8 cellular contexts compared by ENCODE assay signal in the genomic region with DNA sequence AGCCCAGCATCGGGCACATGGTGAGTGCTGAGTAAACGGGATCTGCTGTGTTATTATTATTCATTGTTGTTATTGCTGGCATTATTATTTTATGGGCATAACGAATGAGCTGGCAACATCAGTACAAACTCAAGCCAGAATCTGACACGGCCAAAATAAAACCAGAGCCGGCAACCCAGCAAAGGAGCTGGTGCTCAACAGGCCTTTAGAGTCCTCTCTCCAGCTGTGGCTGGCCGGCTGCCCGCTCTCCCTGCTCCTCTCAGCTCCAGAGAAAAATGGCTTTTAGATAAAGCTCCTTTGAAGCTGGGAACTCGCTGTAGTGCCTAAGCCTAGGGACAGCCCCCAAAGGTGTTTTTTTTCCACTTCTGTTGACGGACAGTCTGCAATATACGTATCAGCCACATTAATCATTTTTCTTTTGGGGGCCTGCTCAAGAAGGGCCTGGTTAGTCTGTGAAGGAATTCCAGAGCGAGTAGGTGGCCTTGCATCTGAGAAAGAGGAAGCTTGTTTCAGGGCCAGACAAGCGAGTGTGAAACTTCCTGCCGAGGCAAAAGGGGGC.
DNase-seq lines count a peak whose midpoint lies in the region; ATAC-seq and TF ChIP-seq lines count a peak whose summit lies in the region.

No MANE protein-coding gene starts in this region.

- 8 to 28% methylated on average over 13 of the region's 13 CpGs for WGBS in thyroid gland, 2 donors

- peaks cover 20 to 34% of the 10 kb centered on the region in 2 donors for H3K4me1 ChIP-seq in thyroid gland

- H3K36me3 ChIP-seq in thyroid gland: no peaks in the 10 kb centered on the region

- H3K4me3 ChIP-seq in thyroid gland (replicated peaks in 1 of 3): no peak overlapping the region

- no peak for TF ChIP-seq POLR2A in thyroid gland (IDR thresholded peaks at IDR 0.05)

- TF ChIP-seq CTCF in thyroid gland (IDR thresholded peaks at IDR 0.05): no peak

- ATAC-seq in left colon: peak; percentile 30
- ATAC-seq in GM21515 (IDR thresholded peaks at IDR 0.05; ENCODE audit: unreplicated experiment): no peak
- ATAC-seq in GM18511 (IDR thresholded peaks at IDR 0.05; ENCODE audit: unreplicated experiment): no peak

- no peaks in the 10 kb centered on the region for H3K9me3 ChIP-seq in thyroid gland

- DNase-seq in HS-27A (ENCODE audit: low read depth) (peak; percentile 55), left colon (peak; percentile 64 to 69), thyroid gland (peak; percentile 87 to 89), NCI-H1930 (lab: John Stamatoyannopoulos, UW) (no peak)
- no peak for DNase-seq in activated CD8-positive, alpha-beta memory T cell treated with anti-CD3 and anti-CD28 coated beads for 24 hours

- intact Hi-C loops in left colon (cut with DNase I, micrococcal nuclease) (no loop called here), thyroid gland (cut with DNase I) (no loop called here)

- H3K27me3 ChIP-seq in thyroid gland: no peaks in the 10 kb centered on the region

- H3K27ac ChIP-seq in angular gyrus (ENCODE audit: low read depth, low read length): peak overlapping the region; percentile 63
- peak overlapping the region in 2 of 3 donors; percentile 43 to 60 for H3K27ac ChIP-seq in thyroid gland

Comparison
In these comparisons a context has a peak if more than half of its experiments do, and no peak if none do; other contexts are left out.
1. DNase-seq: peak in HS-27A (single experiment), left colon (2 of 2) and thyroid gland (2 of 2); none in activated CD8-positive, alpha-beta memory T cell treated with anti-CD3 and anti-CD28 coated beads for 24 hours (single experiment) and NCI-H1930 (0 of 2).